Comparison of ENCODE assay signal across 21 cellular contexts in genomic region chr2:84115458-84115857, GRCh38.
A peak's percentile ranks its signal among the peaks of the same experiment; 100 is the strongest.
DNase-seq lines count a peak whose midpoint lies in the region; ATAC-seq and TF ChIP-seq lines count a peak whose summit lies in the region.
"Had no signal": no experiment of that assay in that cellular context is flagged by ENCODE, and none has a peak within 500 bp of the region (broad histone marks: within the 10 kb centered on the region; RNA-seq: fewer than 3 reads in every experiment).

No MANE protein-coding gene starts in this region.

- H3K27me3 ChIP-seq in stomach, result no peaks in the 10 kb centered on the region
- H3K27me3 ChIP-seq: SJSA1, upper lobe of left lung had no signal

- no peak overlapping the region for H3K27ac ChIP-seq in stomach
- H3K27ac ChIP-seq: SJSA1, upper lobe of left lung had no signal

- TF ChIP-seq POLR2A in stomach (IDR thresholded peaks at IDR 0.05), result no peak

- no peaks in the 10 kb centered on the region for H3K36me3 ChIP-seq in stomach
- H3K36me3 ChIP-seq: SJSA1, upper lobe of left lung had no signal

- DNase-seq in DMS53 treated with DMSO at 0.1 percent for 48 hours (lab: John Stamatoyannopoulos, UW; ENCODE audit: unreplicated experiment), result no peak
- DNase-seq in stomach, result no peak
- no peak for DNase-seq in stimulated activated CD4-positive, alpha-beta T cell treated with anti-CD3 and anti-CD28 coated beads, Interleukin-1b, Interleukin-23, amount 100 ng/mL, for 48 hours
- no peak for DNase-seq in mesenteric fat pad (ENCODE audit: low spot score)
- DNase-seq: activated CD4-positive, alpha-beta T cell treated with anti-CD3 and anti-CD28 coated beads, Interleukin-2, amount 10 ng/mL, durations not matched to agents 7 days and 5 days; activated naive CD8-positive, alpha-beta T cell treated with anti-CD3 and anti-CD28 coated beads, Interleukin-2, amount 10 ng/mL, durations not matched to agents 7 days and 5 days; COR-L47; effector CD8-positive, alpha-beta T cell; H7; left colon; mucosa of descending colon; NCI-H1930; NCI-H524; occipital lobe; stimulated activated CD4-positive, alpha-beta T cell treated with anti-CD3 and anti-CD28 coated beads, Interleukin-4, amount 100 ng/mL, for 24 hours; upper lobe of left lung had no signal

- WGBS in stomach, 5 donors, result 0 to 51% (median 0%) methylated on average over 1 of the region's 1 CpG

- peaks cover 0 to 14% (median 10%) of the 10 kb centered on the region in 4 donors for H3K9me3 ChIP-seq in stomach
- H3K9me3 ChIP-seq: mucosa of descending colon, SJSA1, upper lobe of left lung had no signal

- no peaks in the 10 kb centered on the region for H3K4me1 ChIP-seq in stomach
- H3K4me1 ChIP-seq: SJSA1, upper lobe of left lung had no signal

- no peak for TF ChIP-seq CTCF in stomach (IDR thresholded peaks at IDR 0.05)

- no peak for TF ChIP-seq EP300 in stomach (IDR thresholded peaks at IDR 0.05)

- intact Hi-C loops in stomach (cut with DNase I; ENCODE audit: low total_unique reads), result no loop called here

- H3K4me3 ChIP-seq in stomach, result no peak overlapping the region
- H3K4me3 ChIP-seq: mucosa of descending colon, SJSA1, upper lobe of left lung had no signal

- peak; percentile 91 for ATAC-seq in GM18858 (IDR thresholded peaks at IDR 0.05; ENCODE audit: unreplicated experiment)
- peak; percentile 88 for ATAC-seq in GM21390 (IDR thresholded peaks at IDR 0.05; ENCODE audit: unreplicated experiment)
- peak; percentile 97 for ATAC-seq in HG02970 (IDR thresholded peaks at IDR 0.05; ENCODE audit: low FRiP score, unreplicated experiment)
- ATAC-seq in HG03469 (IDR thresholded peaks at IDR 0.05; ENCODE audit: unreplicated experiment), result peak; percentile 98
- ATAC-seq: left colon, mucosa of descending colon had no signal
